15 cellular contexts compared by ENCODE assay signal in the genomic region with DNA sequence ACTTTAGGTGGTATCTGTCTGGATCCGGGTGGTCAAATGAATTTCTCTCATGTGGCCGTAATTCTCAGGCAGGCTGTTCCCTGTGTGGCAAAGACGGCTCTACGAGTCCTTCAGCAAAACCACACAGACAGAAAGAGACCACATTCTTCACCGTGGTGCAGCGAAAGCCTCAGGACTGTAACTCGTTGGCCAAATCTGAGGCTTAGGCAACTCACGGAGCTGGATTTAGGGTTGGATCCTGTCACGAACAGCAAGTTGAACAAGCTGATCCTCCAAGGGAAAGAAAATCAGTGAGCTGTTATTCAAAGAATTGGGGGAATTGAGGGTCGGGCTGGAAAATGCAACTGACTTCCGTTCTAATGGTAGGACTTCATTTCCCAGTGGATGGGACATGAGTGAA.
"Had no signal": no experiment of that assay in that cellular context is flagged by ENCODE, and none has a peak within 500 bp of the region (broad histone marks: within the 10 kb centered on the region; RNA-seq: fewer than 3 reads in every experiment).

No MANE protein-coding gene starts in this region.

- FAIRE-seq: bronchial epithelial cell, endothelial cell of umbilical vein, kidney, pancreas had no signal

- ATAC-seq: activated CD4-positive, CD25-positive, alpha-beta regulatory T cell treated with anti-CD3 and anti-CD28 coated beads, Interleukin-2, amount 50 U/mL, for 24 hours; activated naive CD4-positive, alpha-beta T cell treated with anti-CD3 and anti-CD28 coated beads, Interleukin-2, amount 50 U/mL, for 72 hours; pancreas; stimulated activated effector memory CD8-positive, alpha-beta T cell treated with anti-CD3 and anti-CD28 coated beads, Interleukin-12 subunit alpha, Interleukin-12 subunit beta, amount 100 ng/mL, for 72 hours had no signal

- H3K4me3 Mint-ChIP-seq: memory B cell; stimulated activated effector memory CD8-positive, alpha-beta T cell treated with anti-CD3 and anti-CD28 coated beads, Interleukin-12 subunit alpha, Interleukin-12 subunit beta, amount 100 ng/mL, for 72 hours had no signal

- DNase-seq: activated effector memory CD4-positive, alpha-beta T cell treated with Interleukin-2 at 50 U/mL for 16 hours; activated T-cell treated with anti-CD3 and anti-CD28 coated beads, Interleukin-2, amount 50 U/mL, for 1 hour; amygdala; kidney; left ventricle myocardium inferior; pancreas; retina; upper lobe of left lung had no signal

- H3K27ac Mint-ChIP-seq: activated naive CD4-positive, alpha-beta T cell treated with anti-CD3 and anti-CD28 coated beads, Interleukin-2, amount 50 U/mL, for 72 hours; memory B cell had no signal

- H3K36me3 Mint-ChIP-seq: activated naive CD4-positive, alpha-beta T cell treated with anti-CD3 and anti-CD28 coated beads, Interleukin-2, amount 50 U/mL, for 72 hours; stimulated activated effector memory CD8-positive, alpha-beta T cell treated with anti-CD3 and anti-CD28 coated beads, Interleukin-12 subunit alpha, Interleukin-12 subunit beta, amount 100 ng/mL, for 72 hours had no signal

- H3K4me3 ChIP-seq: hepatocyte, left ventricle myocardium inferior, pancreas, upper lobe of left lung had no signal

- H3K4me1 Mint-ChIP-seq: memory B cell had no signal

- H3K9me3 Mint-ChIP-seq: activated naive CD4-positive, alpha-beta T cell treated with anti-CD3 and anti-CD28 coated beads, Interleukin-2, amount 50 U/mL, for 72 hours; memory B cell; stimulated activated effector memory CD8-positive, alpha-beta T cell treated with anti-CD3 and anti-CD28 coated beads, Interleukin-12 subunit alpha, Interleukin-12 subunit beta, amount 100 ng/mL, for 72 hours had no signal
